In the genomic region with DNA sequence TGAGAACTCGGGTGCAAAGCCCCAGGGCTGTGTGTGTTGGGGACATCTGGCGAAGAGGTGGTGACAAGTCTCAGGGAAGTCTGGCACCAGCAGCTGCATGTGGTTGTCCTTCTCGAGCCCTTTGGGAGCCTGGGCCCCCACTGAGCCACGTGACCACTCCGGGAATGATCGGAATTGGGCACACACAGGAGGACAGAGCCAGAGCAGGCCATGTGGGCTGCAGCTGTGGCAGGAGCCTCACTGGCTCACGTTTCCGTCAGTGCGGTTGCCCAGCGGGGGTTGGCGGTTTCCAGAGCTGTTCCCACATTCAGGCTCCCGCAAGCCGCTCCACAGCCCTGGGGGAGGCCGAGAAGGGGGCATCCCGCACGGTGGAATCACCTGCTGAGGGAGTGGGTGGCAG, we compare ENCODE assay signal across 16 cellular contexts. TPM values are rescaled to one million over a fixed set of nuclear protein-coding genes. Genes with fewer than 3 reads are reported as not detected.
A peak's percentile ranks its signal among the peaks of the same experiment; 100 is the strongest.
DNase-seq lines count a peak whose midpoint lies in the region; ATAC-seq and TF ChIP-seq lines count a peak whose summit lies in the region.
"Had no signal": no experiment of that assay in that cellular context is flagged by ENCODE, and none has a peak within 500 bp of the region (broad histone marks: within the 10 kb centered on the region; RNA-seq: fewer than 3 reads in every experiment).

No MANE protein-coding gene starts in this region.

- peaks cover 0 to 27% (median 9%) of the 10 kb centered on the region in 5 donors for H3K36me3 Mint-ChIP-seq in naive thymus-derived CD4-positive, alpha-beta T cell
- H3K36me3 Mint-ChIP-seq: natural killer cell treated with Interleukin-12 subunit alpha and Interleukin-12 subunit beta and Interleukin-15 and Interleukin-18, amount 100 ng/mL, for 72 hours had no signal

- DNase-seq in GM10248 (ENCODE audit: extremely low spot score) (peak; percentile 11), body of pancreas (peak; percentile 88 to 96 (median 94)), left ventricle myocardium inferior (peak; percentile 83), smooth muscle cell of the brain vasculature (ENCODE audit: low read depth, low spot score) (peak; percentile 70), A673 (ENCODE audit: low spot score) (no peak)
- DNase-seq in naive thymus-derived CD4-positive, alpha-beta T cell: no peak
- DNase-seq: COR-L47; endodermal cell; glutamatergic neuron; left colon; sigmoid colon; stimulated activated naive CD8-positive, alpha-beta T cell treated with anti-CD3 and anti-CD28 coated beads, Interleukin-15, amount 100 ng/mL, for 72 hours; T-helper 9 cell had no signal

- intact Hi-C loops in body of pancreas (cut with DNase I) (no loop called here), left ventricle myocardium inferior (cut with micrococcal nuclease) (no loop called here), A673 (cut with micrococcal nuclease; ENCODE audit: unreplicated experiment) (no loop called here)
- intact Hi-C loops in naive thymus-derived CD4-positive, alpha-beta T cell (cut with micrococcal nuclease): no loop called here

- H3K27me3 ChIP-seq in body of pancreas (no peaks in the 10 kb centered on the region), left ventricle myocardium inferior (ENCODE audit: low read depth) (no peaks in the 10 kb centered on the region), A673 (replicated peaks; ENCODE audit: insufficient read depth, low read depth, low read length, poor library complexity) (no peaks in the 10 kb centered on the region)
- no peaks in the 10 kb centered on the region for H3K27me3 ChIP-seq in naive thymus-derived CD4-positive, alpha-beta T cell (ENCODE audit: control insufficient read depth in 2 of 2, insufficient read depth in 2 of 2, low read length in 2 of 2)
- H3K27me3 ChIP-seq: sigmoid colon had no signal

- TF ChIP-seq CTCF in GM10248 (IDR thresholded peaks at IDR 0.05; ENCODE audit: control extremely low read depth, extremely low read depth, low read depth, missing control alignments) (no peak), body of pancreas (IDR thresholded peaks at IDR 0.05) (no peak), left ventricle myocardium inferior (IDR thresholded peaks at IDR 0.05; ENCODE audit: borderline replicate concordance) (no peak), A673 (conservative IDR thresholded peaks at IDR 0.05; ENCODE audit: low read depth, low read length) (no peak)

- POLR2A ChIA-PET in GM10248 (lab: Yijun Ruan, JAX) (no interaction called here), A673 (lab: Charles Lee; ENCODE audit: low non-redundant PET) (no interaction called here)
- POLR2A ChIA-PET in naive thymus-derived CD4-positive, alpha-beta T cell (lab: Charles Lee): no interaction called here

- peak overlapping the region in 2 of 9 donors; percentile 74 to 84 for H3K27ac Mint-ChIP-seq in naive thymus-derived CD4-positive, alpha-beta T cell
- H3K27ac Mint-ChIP-seq: endodermal cell; natural killer cell treated with Interleukin-12 subunit alpha and Interleukin-12 subunit beta and Interleukin-15 and Interleukin-18, amount 100 ng/mL, for 72 hours had no signal

- TF ChIP-seq POLR2A in body of pancreas (IDR thresholded peaks at IDR 0.05): peak in 2 of 3 donors; percentile 46 to 48

- H3K4me1 ChIP-seq in body of pancreas: peaks cover 100% of the 10 kb centered on the region
- H3K4me1 ChIP-seq in left ventricle myocardium inferior: peaks cover 66% of the 10 kb centered on the region
- H3K4me1 ChIP-seq in A673 (ENCODE audit: insufficient read depth, low read length, poor library complexity, severe bottlenecking): no peaks in the 10 kb centered on the region
- H3K4me1 ChIP-seq in naive thymus-derived CD4-positive, alpha-beta T cell (ENCODE audit: control insufficient read depth in 2 of 2, insufficient read depth in 2 of 2, low read length in 2 of 2): peaks cover 5 to 43% of the 10 kb centered on the region in 2 donors
- H3K4me1 ChIP-seq: sigmoid colon had no signal

- H3K36me3 ChIP-seq in body of pancreas (replicated peaks in 1 of 2; ENCODE audit: insufficient read depth in 1 of 2, low read depth in 2 of 2) (peaks cover 0 to 4% of the 10 kb centered on the region in 2 donors), left ventricle myocardium inferior (peaks cover 76% of the 10 kb centered on the region), A673 (ENCODE audit: insufficient read depth, low read length, poor library complexity, severe bottlenecking) (peaks cover 57% of the 10 kb centered on the region)
- peaks cover 0 to 62% (median 13%) of the 10 kb centered on the region in 3 experiments for H3K36me3 ChIP-seq in naive thymus-derived CD4-positive, alpha-beta T cell (ENCODE audit: control insufficient read depth in 2 of 3, insufficient read depth in 3 of 3, low read length in 3 of 3)

- H3K27ac ChIP-seq in body of pancreas (peak overlapping the region; percentile 85 to 98 (median 88)), left ventricle myocardium inferior (replicated peaks) (peak overlapping the region; percentile 96), A673 (ENCODE audit: low read depth, low read length, poor library complexity, severe bottlenecking) (no peak overlapping the region)
- no peak overlapping the region for H3K27ac ChIP-seq in naive thymus-derived CD4-positive, alpha-beta T cell (ENCODE audit: low read depth, low read length)
- H3K27ac ChIP-seq: sigmoid colon had no signal

- ATAC-seq in body of pancreas (peak; percentile 70), HG02571 (IDR thresholded peaks at IDR 0.05; ENCODE audit: unreplicated experiment) (no peak), GM19397 (IDR thresholded peaks at IDR 0.05; ENCODE audit: unreplicated experiment) (no peak)
- ATAC-seq in naive thymus-derived CD4-positive, alpha-beta T cell: no peak
- ATAC-seq: left colon; natural killer cell treated with Interleukin-12 subunit alpha and Interleukin-12 subunit beta and Interleukin-15 and Interleukin-18, amount 100 ng/mL, for 72 hours; stimulated activated naive CD8-positive, alpha-beta T cell treated with anti-CD3 and anti-CD28 coated beads, Interleukin-15, amount 100 ng/mL, for 72 hours had no signal

- CTCF ChIA-PET in GM10248 (lab: Yijun Ruan, JAX) (interaction anchor here (1.3 kb wide), 1 partner anchor 92 kb away, joined by 4 read pairs; no protein-coding TSS in a partner anchor), A673 (lab: Charles Lee) (no interaction called here)
- CTCF ChIA-PET in naive thymus-derived CD4-positive, alpha-beta T cell (lab: Charles Lee): no interaction called here

- BruUV-seq in A673 (replicated peaks; lab: Mats Ljungman, UMichigan): no TSS peak

- H3K4me3 ChIP-seq in body of pancreas (no peak overlapping the region), left ventricle myocardium inferior (peak overlapping the region; percentile 54), A673 (ENCODE audit: low read depth, low read length, poor library complexity, severe bottlenecking) (no peak overlapping the region)
- no peak overlapping the region for H3K4me3 ChIP-seq in naive thymus-derived CD4-positive, alpha-beta T cell (ENCODE audit: low read length)
- H3K4me3 ChIP-seq: sigmoid colon had no signal

- H3K9me3 ChIP-seq in body of pancreas (no peaks in the 10 kb centered on the region), left ventricle myocardium inferior (replicated peaks) (no peaks in the 10 kb centered on the region), A673 (ENCODE audit: low read depth, low read length, poor library complexity, severe bottlenecking) (no peaks in the 10 kb centered on the region)
- H3K9me3 ChIP-seq in naive thymus-derived CD4-positive, alpha-beta T cell (ENCODE audit: control insufficient read depth in 2 of 3, low read length in 3 of 3): no peaks in the 10 kb centered on the region
- H3K9me3 ChIP-seq: sigmoid colon had no signal

- no peaks in the 10 kb centered on the region for H3K27me3 Mint-ChIP-seq in naive thymus-derived CD4-positive, alpha-beta T cell
- H3K27me3 Mint-ChIP-seq: natural killer cell treated with Interleukin-12 subunit alpha and Interleukin-12 subunit beta and Interleukin-15 and Interleukin-18, amount 100 ng/mL, for 72 hours; stimulated activated naive CD8-positive, alpha-beta T cell treated with anti-CD3 and anti-CD28 coated beads, Interleukin-15, amount 100 ng/mL, for 72 hours had no signal

- no peak overlapping the region for H3K4me3 Mint-ChIP-seq in naive thymus-derived CD4-positive, alpha-beta T cell
- H3K4me3 Mint-ChIP-seq: endodermal cell; natural killer cell treated with Interleukin-12 subunit alpha and Interleukin-12 subunit beta and Interleukin-15 and Interleukin-18, amount 100 ng/mL, for 72 hours; stimulated activated naive CD8-positive, alpha-beta T cell treated with anti-CD3 and anti-CD28 coated beads, Interleukin-15, amount 100 ng/mL, for 72 hours had no signal

- 25 to 33% methylated on average over 4 to 16 of the region's 16 CpGs for WGBS in body of pancreas, 2 donors

- H3K4me1 Mint-ChIP-seq in naive thymus-derived CD4-positive, alpha-beta T cell: peaks cover 23 to 46% (median 39%) of the 10 kb centered on the region in 7 donors

- H3K9me3 Mint-ChIP-seq in naive thymus-derived CD4-positive, alpha-beta T cell: no peaks in the 10 kb centered on the region
- H3K9me3 Mint-ChIP-seq: endodermal cell; natural killer cell treated with Interleukin-12 subunit alpha and Interleukin-12 subunit beta and Interleukin-15 and Interleukin-18, amount 100 ng/mL, for 72 hours; stimulated activated naive CD8-positive, alpha-beta T cell treated with anti-CD3 and anti-CD28 coated beads, Interleukin-15, amount 100 ng/mL, for 72 hours had no signal

RNA-seq across cellular contexts. Expression of gene CEL, which starts 6.8 kb away (rescaled TPM):
- 1,000 to 10,000 TPM; 8,438 to 9,209 TPM for total RNA-seq in body of pancreas
- 1.9 TPM for total RNA-seq in left ventricle myocardium inferior
- total RNA-seq in A673 (2021): 2.8 and 3.4 TPM in 2 replicates
- total RNA-seq in naive thymus-derived CD4-positive, alpha-beta T cell: 1 to 10 TPM in 3 of 5 experiments, under 1 TPM in 2; 0.32 to 2.3 (median 2.2) TPM
- polyA plus RNA-seq in naive thymus-derived CD4-positive, alpha-beta T cell: not detected

RNA-seq across cellular contexts. Expression of gene GTF3C5, which starts 24.2 kb away (rescaled TPM):
- 10 to 100 TPM; 43.1 to 57.7 TPM for total RNA-seq in body of pancreas
- 36.0 TPM for total RNA-seq in left ventricle myocardium inferior
- total RNA-seq in A673 (2021): 98.1 and 99.9 TPM in 2 replicates
- total RNA-seq in naive thymus-derived CD4-positive, alpha-beta T cell: 10 to 100 TPM; 43.9 to 77.9 (median 73.9) TPM
- polyA plus RNA-seq in naive thymus-derived CD4-positive, alpha-beta T cell: 10 to 100 TPM; 39.9 to 48.8 TPM

Comparison
In these comparisons a context has a peak if more than half of its experiments do, and no peak if none do; other contexts are left out.
1. DNase-seq: peak in GM10248 (single experiment), body of pancreas (4 of 4), left ventricle myocardium inferior (single experiment) and smooth muscle cell of the brain vasculature (single experiment); none in A673 (single experiment) and naive thymus-derived CD4-positive, alpha-beta T cell (0 of 9).
2. H3K27ac ChIP-seq: peak in body of pancreas (4 of 4) and left ventricle myocardium inferior (single experiment); none in A673 (single experiment) and naive thymus-derived CD4-positive, alpha-beta T cell (single experiment).
3. RNA of gene CEL, which starts 6.8 kb away (total RNA-seq): 8,438 to 9,209 TPM in body of pancreas; 2.8 to 3.4 TPM in A673, 0.32 to 2.3 TPM in naive thymus-derived CD4-positive, alpha-beta T cell and 1.9 TPM in left ventricle myocardium inferior (single experiment); every median in the first group is over 1,000 times any median in the second.